15 cellular contexts compared by ENCODE assay signal in the genomic region with DNA sequence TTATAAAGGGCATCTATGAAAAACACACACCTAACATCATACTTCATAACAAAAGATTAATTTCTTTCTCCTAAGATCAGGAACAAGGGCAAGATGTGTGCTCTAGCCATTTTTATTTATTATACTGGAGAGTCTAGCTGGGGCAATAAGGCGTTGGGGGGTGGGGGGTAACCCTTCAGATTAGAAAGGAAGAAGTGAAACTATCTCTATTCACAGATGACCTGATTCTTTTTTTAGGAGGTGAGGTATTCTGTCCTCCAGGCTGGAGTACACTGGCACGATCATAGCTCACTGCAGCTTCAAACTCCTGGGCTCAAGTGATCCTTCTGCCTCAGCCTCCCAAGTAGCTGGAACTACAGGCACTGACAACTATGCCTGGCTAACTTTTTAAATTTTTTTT.
A peak's percentile ranks its signal among the peaks of the same experiment; 100 is the strongest.
DNase-seq lines count a peak whose midpoint lies in the region; ATAC-seq and TF ChIP-seq lines count a peak whose summit lies in the region.
"Had no signal": no experiment of that assay in that cellular context is flagged by ENCODE, and none has a peak within 500 bp of the region (broad histone marks: within the 10 kb centered on the region; RNA-seq: fewer than 3 reads in every experiment).

No MANE protein-coding gene starts in this region.

- H3F3A ChIP-seq in MM.1S (ENCODE audit: insufficient read depth, low read length), result no peaks in the 10 kb centered on the region

- no peak overlapping the region for H3K4me3 Mint-ChIP-seq in Caco-2 (ENCODE audit: unreplicated experiment)
- H3K4me3 Mint-ChIP-seq: activated T-cell treated with anti-CD3 and anti-CD28 coated beads, Interleukin-2, amount 50 U/mL, for 4 hours; stimulated activated naive CD8-positive, alpha-beta T cell treated with anti-CD3 and anti-CD28 coated beads, Interleukin-15, amount 100 ng/mL, for 72 hours had no signal

- H3K36me3 Mint-ChIP-seq in Caco-2 (ENCODE audit: insufficient read depth, unreplicated experiment), result peaks cover 4% of the 10 kb centered on the region

- H3K27ac Mint-ChIP-seq in Caco-2 (ENCODE audit: unreplicated experiment), result no peak overlapping the region

- no TSS peak for BruUV-seq in Caco-2 (replicated peaks; lab: Mats Ljungman, UMichigan)

- H3K27me3 ChIP-seq in MM.1S (replicated peaks; ENCODE audit: insufficient read depth, low read length), result no peaks in the 10 kb centered on the region
- no peaks in the 10 kb centered on the region for H3K27me3 ChIP-seq in Caco-2 (replicated peaks; ENCODE audit: control insufficient read depth, insufficient read depth, low read length)
- H3K27me3 ChIP-seq: ascending aorta had no signal

- no peaks in the 10 kb centered on the region for H3K9me2 ChIP-seq in MM.1S (replicated peaks; ENCODE audit: insufficient read depth, low read length)

- no peak overlapping the region for H2AFZ ChIP-seq in MM.1S (ENCODE audit: low read length)

- ATAC-seq in GM18499 (IDR thresholded peaks at IDR 0.05; ENCODE audit: insufficient read depth, unreplicated experiment) (peak; percentile 85), GM21381 (IDR thresholded peaks at IDR 0.05; ENCODE audit: unreplicated experiment) (peak; percentile 85), HG03025 (IDR thresholded peaks at IDR 0.05; ENCODE audit: low FRiP score, unreplicated experiment) (peak; percentile 59), HG03097 (IDR thresholded peaks at IDR 0.05; ENCODE audit: low FRiP score, unreplicated experiment) (no peak), GM18873 (IDR thresholded peaks at IDR 0.05; ENCODE audit: low FRiP score, unreplicated experiment) (no peak)
- ATAC-seq: activated T-cell treated with anti-CD3 and anti-CD28 coated beads, Interleukin-2, amount 50 U/mL, for 4 hours; stimulated activated naive CD8-positive, alpha-beta T cell treated with anti-CD3 and anti-CD28 coated beads, Interleukin-15, amount 100 ng/mL, for 72 hours had no signal

- peaks cover 12% of the 10 kb centered on the region for H3K9me3 Mint-ChIP-seq in Caco-2 (ENCODE audit: unreplicated experiment)

- no peaks in the 10 kb centered on the region for H3K4me1 Mint-ChIP-seq in Caco-2 (ENCODE audit: low read depth, unreplicated experiment)
- H3K4me1 Mint-ChIP-seq: stimulated activated naive CD8-positive, alpha-beta T cell treated with anti-CD3 and anti-CD28 coated beads, Interleukin-15, amount 100 ng/mL, for 72 hours had no signal

- H3K4me1 ChIP-seq in MM.1S (ENCODE audit: low read length) (no peaks in the 10 kb centered on the region; the same call in 1 of the 2 replicates), Caco-2 (no peaks in the 10 kb centered on the region)
- H3K4me1 ChIP-seq: ascending aorta had no signal

- peaks cover 6% of the 10 kb centered on the region for H3K27me3 Mint-ChIP-seq in Caco-2 (ENCODE audit: insufficient read depth, unreplicated experiment)
- H3K27me3 Mint-ChIP-seq: stimulated activated naive CD8-positive, alpha-beta T cell treated with anti-CD3 and anti-CD28 coated beads, Interleukin-15, amount 100 ng/mL, for 72 hours had no signal

- no peaks in the 10 kb centered on the region for H3K36me3 ChIP-seq in MM.1S (replicated peaks; ENCODE audit: insufficient read depth, low read length)
- H3K36me3 ChIP-seq in Caco-2 (ENCODE audit: control insufficient read depth, insufficient read depth, low read length), result no peaks in the 10 kb centered on the region
- H3K36me3 ChIP-seq: ascending aorta had no signal

- no peaks in the 10 kb centered on the region for H4K20me1 ChIP-seq in MM.1S (ENCODE audit: insufficient read depth, low read length)

- TF ChIP-seq CTCF in MM.1S (IDR thresholded peaks at IDR 0.05; ENCODE audit: low read length) (no peak), Caco-2 (IDR thresholded peaks at IDR 0.05; ENCODE audit: insufficient read depth in 1 of 2, low read depth in 1 of 2, low read length in 1 of 2, severe bottlenecking in 1 of 2, unreplicated experiment in 1 of 2) (no peak)

- H3K79me2 ChIP-seq in MM.1S (ENCODE audit: low read length), result no peaks in the 10 kb centered on the region

- POLR2A ChIA-PET in Caco-2 (lab: Charles Lee), result no interaction called here

- CTCF ChIA-PET in Caco-2 (lab: Charles Lee), result no interaction called here

- H3K9me3 ChIP-seq in MM.1S (replicated peaks; ENCODE audit: insufficient read depth, low read length) (no peaks in the 10 kb centered on the region), Caco-2 (no peaks in the 10 kb centered on the region)

- DNase-seq in MM.1S (peak; percentile 49), Caco-2 (no peak), DMS79 treated with DMSO at 0.1 percent for 48 hours (lab: John Stamatoyannopoulos, UW) (no peak)
- DNase-seq: activated CD4-positive, CD25-positive, alpha-beta regulatory T cell treated with anti-CD3 and anti-CD28 coated beads, Interleukin-2, amount 50 U/mL, for 72 hours; activated T-cell treated with anti-CD3 and anti-CD28 coated beads, Interleukin-2, amount 50 U/mL, for 4 hours; DMS53; KG1; NCI-H2107; stimulated activated naive CD8-positive, alpha-beta T cell treated with anti-CD3 and anti-CD28 coated beads, Interleukin-15, amount 100 ng/mL, for 72 hours had no signal

- H3K4me3 ChIP-seq in MM.1S (ENCODE audit: low read length) (no peak overlapping the region), Caco-2 (ENCODE audit: low read depth, low read length) (no peak overlapping the region)
- H3K4me3 ChIP-seq: ascending aorta had no signal

- no peak overlapping the region for H3K27ac ChIP-seq in MM.1S (ENCODE audit: low read length)
- H3K27ac ChIP-seq: ascending aorta had no signal

- intact Hi-C loops in Caco-2 (cut with micrococcal nuclease; ENCODE audit: unreplicated experiment), result no loop called here

- H3K9ac ChIP-seq in MM.1S (ENCODE audit: low read length), result no peak overlapping the region

- no peak overlapping the region for H3K4me2 ChIP-seq in MM.1S (ENCODE audit: low read depth, low read length)

Comparison
In these comparisons a context has a peak if more than half of its experiments do, and no peak if none do; other contexts are left out.
1. ATAC-seq: peak in GM18499 (single experiment), GM21381 (single experiment) and HG03025 (single experiment); none in HG03097 (single experiment) and GM18873 (single experiment).